ENCODE assay signal across 10 cellular contexts in the genomic region with DNA sequence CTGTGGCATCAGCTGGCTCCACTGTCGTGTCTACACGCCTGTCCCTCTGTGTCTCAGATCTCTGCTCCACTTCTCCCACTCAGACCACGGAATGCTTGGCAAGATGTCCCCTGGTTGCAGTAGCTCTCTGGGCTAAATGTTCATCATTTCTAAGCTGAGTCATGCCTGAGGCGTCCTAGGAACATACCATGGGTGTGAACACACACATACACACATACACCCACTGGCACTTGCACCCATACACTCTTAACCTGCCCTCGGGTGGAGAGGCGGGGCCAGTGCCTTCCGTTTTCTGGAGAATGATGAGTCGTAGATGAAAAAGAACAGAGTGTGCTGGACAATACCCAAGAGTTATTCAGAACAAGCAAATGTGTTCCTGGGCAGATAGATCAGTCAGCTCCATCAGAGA.
DNase-seq lines count a peak whose midpoint lies in the region; ATAC-seq, FAIRE-seq and TF ChIP-seq lines count a peak whose summit lies in the region.
"Had no signal": no experiment of that assay in that cellular context is flagged by ENCODE, and none has a peak within 500 bp of the region (broad histone marks: within the 10 kb centered on the region; RNA-seq: fewer than 3 reads in every experiment).

No MANE protein-coding gene starts in this region.

- no peaks in the 10 kb centered on the region for H3K9me3 ChIP-seq in left ventricle myocardium inferior (replicated peaks)

- CTCF ChIA-PET in activated CD8-positive, alpha-beta memory T cell treated with anti-CD3 and anti-CD28 coated beads, Interleukin-2, amount 10 ng/mL, durations not matched to agents 7 days and 5 days (lab: Charles Lee) = interaction anchor here (2.4 to 2.9 kb wide), 2 partner anchors 105 to 110 kb away, joined by 9 to 20 read pairs; no protein-coding TSS in a partner anchor

- FAIRE-seq in H54 (lab: Jason Lieb, UNC) = peak; percentile 93

- TF ChIP-seq POLR2A in H54 (IDR thresholded peaks at IDR 0.05; ENCODE audit: low read depth, low read length) = no peak

- no peak overlapping the region for H3K4me3 ChIP-seq in left ventricle myocardium inferior

- H3K27ac ChIP-seq in left ventricle myocardium inferior (replicated peaks) = peak overlapping the region; percentile 60

- H3K36me3 ChIP-seq in left ventricle myocardium inferior = no peaks in the 10 kb centered on the region

- DNase-seq in H54 (ENCODE audit: insufficient read length, low spot score) (peak; percentile 71), amniotic stem cell (lab: John Stamatoyannopoulos, UW) (peak; percentile 91), left ventricle myocardium inferior (peak; percentile 48), KBM-7 (no peak)
- no peak for DNase-seq in stimulated activated effector memory CD8-positive, alpha-beta T cell treated with anti-CD3 and anti-CD28 coated beads, Interleukin-12 subunit alpha, Interleukin-12 subunit beta, amount 100 ng/mL, for 72 hours (ENCODE audit: low spot score in 2 of 2)
- DNase-seq in activated CD8-positive, alpha-beta memory T cell treated with anti-CD3 and anti-CD28 coated beads, Interleukin-2, amount 10 ng/mL, durations not matched to agents 7 days and 5 days = no peak
- DNase-seq in activated effector memory CD4-positive, alpha-beta T cell treated with Interleukin-2 at 50 U/mL for 16 hours = no peak
- DNase-seq: NCI-H146 had no signal

- intact Hi-C loops in left ventricle myocardium inferior (cut with micrococcal nuclease) = no loop called here

- no peaks in the 10 kb centered on the region for H3K27me3 ChIP-seq in left ventricle myocardium inferior (ENCODE audit: low read depth)

- peaks cover 35% of the 10 kb centered on the region for H3K4me1 ChIP-seq in left ventricle myocardium inferior

- peak; percentile 43 for ATAC-seq in stimulated activated effector memory CD8-positive, alpha-beta T cell treated with anti-CD3 and anti-CD28 coated beads, Interleukin-12 subunit alpha, Interleukin-12 subunit beta, amount 100 ng/mL, for 72 hours
- no peak for ATAC-seq in activated CD8-positive, alpha-beta memory T cell treated with anti-CD3 and anti-CD28 coated beads, Interleukin-2, amount 10 ng/mL, durations not matched to agents 7 days and 5 days
- ATAC-seq in HG03159 (IDR thresholded peaks at IDR 0.05; ENCODE audit: unreplicated experiment) = no peak
- ATAC-seq: left colon had no signal

- no peak overlapping the region for H3K4me3 Mint-ChIP-seq in stimulated activated effector memory CD8-positive, alpha-beta T cell treated with anti-CD3 and anti-CD28 coated beads, Interleukin-12 subunit alpha, Interleukin-12 subunit beta, amount 100 ng/mL, for 72 hours
- H3K4me3 Mint-ChIP-seq in activated CD8-positive, alpha-beta memory T cell treated with anti-CD3 and anti-CD28 coated beads, Interleukin-2, amount 10 ng/mL, durations not matched to agents 7 days and 5 days = no peak overlapping the region

- in situ Hi-C loops in KBM-7 (cut with MboI; ENCODE audit: low pct_unique_long_range_greater_than_20kb, low sequenced_read_pairs) = no loop called here

- no peaks in the 10 kb centered on the region for H3K9me3 Mint-ChIP-seq in stimulated activated effector memory CD8-positive, alpha-beta T cell treated with anti-CD3 and anti-CD28 coated beads, Interleukin-12 subunit alpha, Interleukin-12 subunit beta, amount 100 ng/mL, for 72 hours
- H3K9me3 Mint-ChIP-seq in activated CD8-positive, alpha-beta memory T cell treated with anti-CD3 and anti-CD28 coated beads, Interleukin-2, amount 10 ng/mL, durations not matched to agents 7 days and 5 days (ENCODE audit: low read depth) = no peaks in the 10 kb centered on the region

- no peaks in the 10 kb centered on the region for H3K36me3 Mint-ChIP-seq in stimulated activated effector memory CD8-positive, alpha-beta T cell treated with anti-CD3 and anti-CD28 coated beads, Interleukin-12 subunit alpha, Interleukin-12 subunit beta, amount 100 ng/mL, for 72 hours
- no peaks in the 10 kb centered on the region for H3K36me3 Mint-ChIP-seq in activated CD8-positive, alpha-beta memory T cell treated with anti-CD3 and anti-CD28 coated beads, Interleukin-2, amount 10 ng/mL, durations not matched to agents 7 days and 5 days

- H3K27ac Mint-ChIP-seq in stimulated activated effector memory CD8-positive, alpha-beta T cell treated with anti-CD3 and anti-CD28 coated beads, Interleukin-12 subunit alpha, Interleukin-12 subunit beta, amount 100 ng/mL, for 72 hours = no peak overlapping the region
- H3K27ac Mint-ChIP-seq in activated CD8-positive, alpha-beta memory T cell treated with anti-CD3 and anti-CD28 coated beads, Interleukin-2, amount 10 ng/mL, durations not matched to agents 7 days and 5 days = no peak overlapping the region

- TF ChIP-seq CTCF in left ventricle myocardium inferior (IDR thresholded peaks at IDR 0.05; ENCODE audit: borderline replicate concordance) = no peak

- H3K27me3 Mint-ChIP-seq in activated CD8-positive, alpha-beta memory T cell treated with anti-CD3 and anti-CD28 coated beads, Interleukin-2, amount 10 ng/mL, durations not matched to agents 7 days and 5 days = peaks cover 15% of the 10 kb centered on the region

- H3K4me1 Mint-ChIP-seq in stimulated activated effector memory CD8-positive, alpha-beta T cell treated with anti-CD3 and anti-CD28 coated beads, Interleukin-12 subunit alpha, Interleukin-12 subunit beta, amount 100 ng/mL, for 72 hours = peaks cover 20% of the 10 kb centered on the region
- peaks cover 7% of the 10 kb centered on the region for H3K4me1 Mint-ChIP-seq in activated CD8-positive, alpha-beta memory T cell treated with anti-CD3 and anti-CD28 coated beads, Interleukin-2, amount 10 ng/mL, durations not matched to agents 7 days and 5 days

Comparison
In these comparisons a context has a peak if more than half of its experiments do, and no peak if none do; other contexts are left out.
1. DNase-seq: peak in H54 (single experiment), amniotic stem cell (single experiment) and left ventricle myocardium inferior (single experiment); none in stimulated activated effector memory CD8-positive, alpha-beta T cell treated with anti-CD3 and anti-CD28 coated beads, Interleukin-12 subunit alpha, Interleukin-12 subunit beta, amount 100 ng/mL, for 72 hours (0 of 2), KBM-7 (single experiment), activated CD8-positive, alpha-beta memory T cell treated with anti-CD3 and anti-CD28 coated beads, Interleukin-2, amount 10 ng/mL, durations not matched to agents 7 days and 5 days (single experiment) and activated effector memory CD4-positive, alpha-beta T cell treated with Interleukin-2 at 50 U/mL for 16 hours (single experiment).